1 cellular context compared by ENCODE assay signal in genomic region chr14:35669782-35670181, GRCh38.
TF ChIP-seq lines count a peak whose summit lies in the region.

No MANE protein-coding gene starts in this region.

TF ChIP-seq in GM23338, 12 proteins besides CTCF, POLR2A, EP300 and RAD21 (continued from another document):
- TF ChIP-seq ZNF462 (CRISPR knock-in tag; IDR thresholded peaks at IDR 0.05), result no peak
- TF ChIP-seq EZH2phosphoT487 (IDR thresholded peaks at IDR 0.05; ENCODE audit: unreplicated experiment), result no peak
- no peak for TF ChIP-seq JUNB (IDR thresholded peaks at IDR 0.05; ENCODE audit: unreplicated experiment)
- no peak for TF ChIP-seq POLR2AphosphoS5 (IDR thresholded peaks at IDR 0.05; ENCODE audit: low read depth)
- no peak for TF ChIP-seq EZH2 (IDR thresholded peaks at IDR 0.05; ENCODE audit: low read depth, unreplicated experiment)
- TF ChIP-seq STAT1 (IDR thresholded peaks at IDR 0.05; ENCODE audit: unreplicated experiment), result no peak
- no peak for TF ChIP-seq ZNF331 (CRISPR knock-in tag; IDR thresholded peaks at IDR 0.05; ENCODE audit: low read depth)
- TF ChIP-seq NANOG (IDR thresholded peaks at IDR 0.05; ENCODE audit: borderline replicate concordance), result no peak
- TF ChIP-seq ETS1 (IDR thresholded peaks at IDR 0.05), result no peak
TF ChIP-seq in GM23338: peak in this region for 0.
